In genomic region chr11:118610220-118610772, GRCh38 we compare ENCODE assay signal across 1 cellular context.
TF ChIP-seq lines count a peak whose summit lies in the region.

No MANE protein-coding gene starts in this region.

TF ChIP-seq in K562, 482 proteins besides CTCF, POLR2A, EP300 and RAD21 (continued from another document):
- no peak for TF ChIP-seq ZNF449 (CRISPR knock-in tag; IDR thresholded peaks at IDR 0.05)
- TF ChIP-seq SMAD2 (IDR thresholded peaks at IDR 0.05; ENCODE audit: low read depth, low read length): no peak
- 0 out of 2 replicates have a peak, but pooled peaks have one; percentile 47 for TF ChIP-seq ARID4B (CRISPR knock-in tag; IDR thresholded peaks at IDR 0.05)
- no peak for TF ChIP-seq ZNF212 (CRISPR knock-in tag; IDR thresholded peaks at IDR 0.05)
- TF ChIP-seq ATF3 (IDR thresholded peaks at IDR 0.05): no peak
- TF ChIP-seq ATF3 (CRISPR knock-in tag; conservative IDR thresholded peaks at IDR 0.05): no peak
- no peak for TF ChIP-seq RBM22 (IDR thresholded peaks at IDR 0.05; ENCODE audit: low read depth, low read length, poor library complexity, severe bottlenecking)
- TF ChIP-seq BRCA1 (IDR thresholded peaks at IDR 0.05): no peak
- no peak for TF ChIP-seq BRCA1 (CRISPR knock-in tag; IDR thresholded peaks at IDR 0.05)
- TF ChIP-seq RBBP5 (IDR thresholded peaks at IDR 0.05; ENCODE audit: borderline replicate concordance, insufficient read depth, low read length, poor library complexity, severe bottlenecking): no peak
- TF ChIP-seq ZNF282 (CRISPR knock-in tag; IDR thresholded peaks at IDR 0.05): no peak
- TF ChIP-seq MAFF (IDR thresholded peaks at IDR 0.05; ENCODE audit: low read length): no peak
- TF ChIP-seq CEBPG (CRISPR knock-in tag; IDR thresholded peaks at IDR 0.05): no peak
- TF ChIP-seq CEBPG (tag; conservative IDR thresholded peaks at IDR 0.05 in 1 of 2, IDR thresholded peaks at IDR 0.05 in 1 of 2): no peak
- TF ChIP-seq CGGBP1 (CRISPR knock-in tag; IDR thresholded peaks at IDR 0.05): no peak
- TF ChIP-seq SRSF3 (IDR thresholded peaks at IDR 0.05; ENCODE audit: insufficient read depth, low read length): no peak
- TF ChIP-seq HMG20A (CRISPR knock-in tag; conservative IDR thresholded peaks at IDR 0.05): no peak
- no peak for TF ChIP-seq BMI1 (IDR thresholded peaks at IDR 0.05; ENCODE audit: low read length)
- no peak for TF ChIP-seq SIX5 (IDR thresholded peaks at IDR 0.05; ENCODE audit: borderline replicate concordance in 1 of 2, insufficient read depth in 1 of 2, low read depth in 1 of 2, low read length in 2 of 2)
- no peak for TF ChIP-seq RHOXF2B (CRISPR knock-in tag; conservative IDR thresholded peaks at IDR 0.05)
- no peak for TF ChIP-seq ID3 (CRISPR knock-in tag; IDR thresholded peaks at IDR 0.05)
- TF ChIP-seq ID3 (tag; IDR thresholded peaks at IDR 0.05): no peak
- TF ChIP-seq CBX8 (IDR thresholded peaks at IDR 0.05; ENCODE audit: borderline replicate concordance, extremely low read depth, low read depth, low read length, poor library complexity, severe bottlenecking): no peak
- TF ChIP-seq ATF6 (CRISPR knock-in tag; IDR thresholded peaks at IDR 0.05): no peak
- TF ChIP-seq ARID3B (CRISPR knock-in tag; IDR thresholded peaks at IDR 0.05; ENCODE audit: borderline replicate concordance): no peak
- no peak for TF ChIP-seq IRF9 (tag; IDR thresholded peaks at IDR 0.05)
- TF ChIP-seq TCFL5 (CRISPR knock-in tag; conservative IDR thresholded peaks at IDR 0.05): no peak
- peak; percentile 53 for TF ChIP-seq POLR2G (IDR thresholded peaks at IDR 0.05; ENCODE audit: low read depth, low read length)
- TF ChIP-seq NFXL1 (CRISPR knock-in tag; IDR thresholded peaks at IDR 0.05): no peak
- TF ChIP-seq ARID2 (IDR thresholded peaks at IDR 0.05): no peak
- TF ChIP-seq ZBTB7A (IDR thresholded peaks at IDR 0.05; ENCODE audit: borderline replicate concordance, control insufficient read depth, low read depth, low read length): peak; percentile 63
- peak; percentile 33; the same call in 1 of the 2 replicates for TF ChIP-seq THAP12 (CRISPR knock-in tag; IDR thresholded peaks at IDR 0.05)
